Comparison of ENCODE assay signal across 8 cellular contexts in genomic region chr3:127588675-127589577, GRCh38.
DNase-seq lines count a peak whose midpoint lies in the region; ATAC-seq and TF ChIP-seq lines count a peak whose summit lies in the region.

No MANE protein-coding gene starts in this region.

- DNase-seq in DND-41 (peak; percentile 49), Kasumi-1 (lab: John Stamatoyannopoulos, UW) (peak; percentile 19 to 36), kidney glomerular epithelial cell (lab: John Stamatoyannopoulos, UW) (peak; percentile 78), DMS79 treated with DMSO at 0.1 percent for 48 hours (lab: John Stamatoyannopoulos, UW) (no peak), NCI-H1694 treated with DMSO at 0.1 percent for 48 hours (lab: John Stamatoyannopoulos, UW) (no peak)
- peak; percentile 41 for DNase-seq in activated naive CD8-positive, alpha-beta T cell treated with anti-CD3 and anti-CD28 coated beads, Interleukin-2, amount 50 U/mL, for 24 hours

- peaks cover 51% of the 10 kb centered on the region for H4K20me1 ChIP-seq in DND-41 (ENCODE audit: insufficient read depth, low read length)

- peak; percentile 12; the same call in 1 of the 3 replicates for ATAC-seq in DND-41 (ENCODE audit: insufficient read depth, low read depth)
- ATAC-seq in activated naive CD8-positive, alpha-beta T cell treated with anti-CD3 and anti-CD28 coated beads, Interleukin-2, amount 50 U/mL, for 24 hours = no peak
- no peak for ATAC-seq in HG03097 (IDR thresholded peaks at IDR 0.05; ENCODE audit: low FRiP score, unreplicated experiment)

- peak overlapping the region; percentile 49 for H3K27ac Mint-ChIP-seq in activated naive CD8-positive, alpha-beta T cell treated with anti-CD3 and anti-CD28 coated beads, Interleukin-2, amount 50 U/mL, for 24 hours

- TF ChIP-seq CTCF in DND-41 (IDR thresholded peaks at IDR 0.05; ENCODE audit: borderline replicate concordance, extremely low read depth, low read length, poor library complexity, severe bottlenecking) = no peak

- peaks cover 39% of the 10 kb centered on the region for H3K4me1 Mint-ChIP-seq in activated naive CD8-positive, alpha-beta T cell treated with anti-CD3 and anti-CD28 coated beads, Interleukin-2, amount 50 U/mL, for 24 hours

- H3K9ac ChIP-seq in DND-41 (ENCODE audit: low read depth, low read length) (peak overlapping the region; percentile 95), subcutaneous abdominal adipose tissue (ENCODE audit: low read length in 5 of 5) (peak overlapping the region; percentile 84 to 95 (median 93))

- no peak overlapping the region for H2AFZ ChIP-seq in DND-41 (ENCODE audit: low read depth, low read length)

- H3K79me2 ChIP-seq in DND-41 (ENCODE audit: insufficient read depth, low read length) = peaks cover 65% of the 10 kb centered on the region

- no peaks in the 10 kb centered on the region for H3K9me3 ChIP-seq in DND-41 (ENCODE audit: insufficient read depth, low read length, severe bottlenecking)
- no peaks in the 10 kb centered on the region for H3K9me3 ChIP-seq in subcutaneous abdominal adipose tissue (ENCODE audit: control insufficient read depth in 5 of 5, low read length in 5 of 5)

- peak overlapping the region; percentile 85 for H3K4me2 ChIP-seq in DND-41 (ENCODE audit: insufficient read depth, low read length)

- H3K4me3 ChIP-seq in DND-41 (ENCODE audit: low read depth in 1 of 2, low read length in 2 of 2) (peak overlapping the region; percentile 84 to 94; a peak in 3 of 4 replicates), subcutaneous abdominal adipose tissue (ENCODE audit: low read depth in 1 of 5, low read length in 5 of 5) (peak overlapping the region; percentile 80 to 92 (median 84))

- H3K36me3 ChIP-seq in DND-41 (ENCODE audit: insufficient read depth, low read length) (peaks cover 15% of the 10 kb centered on the region), subcutaneous abdominal adipose tissue (ENCODE audit: control insufficient read depth in 5 of 5, insufficient read depth in 5 of 5, low read length in 5 of 5) (peaks cover 0 to 11% (median 0%) of the 10 kb centered on the region in 5 donors)

- H3K36me3 Mint-ChIP-seq in activated naive CD8-positive, alpha-beta T cell treated with anti-CD3 and anti-CD28 coated beads, Interleukin-2, amount 50 U/mL, for 24 hours (ENCODE audit: low read depth) = no peaks in the 10 kb centered on the region

- no peaks in the 10 kb centered on the region for H3K9me3 Mint-ChIP-seq in activated naive CD8-positive, alpha-beta T cell treated with anti-CD3 and anti-CD28 coated beads, Interleukin-2, amount 50 U/mL, for 24 hours

- H3K4me1 ChIP-seq in DND-41 (ENCODE audit: insufficient read depth, low read length) = peaks cover 31% of the 10 kb centered on the region
- peaks cover 9 to 60% (median 55%) of the 10 kb centered on the region in 5 donors for H3K4me1 ChIP-seq in subcutaneous abdominal adipose tissue (ENCODE audit: control insufficient read depth in 5 of 5, insufficient read depth in 5 of 5, low read length in 5 of 5)

- H3K27ac ChIP-seq in DND-41 (ENCODE audit: low read length) (peak overlapping the region; percentile 88), subcutaneous abdominal adipose tissue (ENCODE audit: low read depth, low read length) (peak overlapping the region; percentile 78)

- H3K27me3 Mint-ChIP-seq in activated naive CD8-positive, alpha-beta T cell treated with anti-CD3 and anti-CD28 coated beads, Interleukin-2, amount 50 U/mL, for 24 hours = no peaks in the 10 kb centered on the region

- peak overlapping the region; percentile 89 for H3K4me3 Mint-ChIP-seq in activated naive CD8-positive, alpha-beta T cell treated with anti-CD3 and anti-CD28 coated beads, Interleukin-2, amount 50 U/mL, for 24 hours

- no peaks in the 10 kb centered on the region for H3K27me3 ChIP-seq in DND-41 (ENCODE audit: insufficient read depth, low read length, poor library complexity)
- no peaks in the 10 kb centered on the region for H3K27me3 ChIP-seq in subcutaneous abdominal adipose tissue (ENCODE audit: control insufficient read depth in 5 of 5, insufficient read depth in 4 of 5, low read length in 5 of 5)

Comparison
In these comparisons a context has a peak if more than half of its experiments do, and no peak if none do; other contexts are left out.
1. DNase-seq: peak in DND-41 (single experiment), Kasumi-1 (2 of 2), activated naive CD8-positive, alpha-beta T cell treated with anti-CD3 and anti-CD28 coated beads, Interleukin-2, amount 50 U/mL, for 24 hours (single experiment) and kidney glomerular epithelial cell (single experiment); none in DMS79 treated with DMSO at 0.1 percent for 48 hours (single experiment) and NCI-H1694 treated with DMSO at 0.1 percent for 48 hours (single experiment).